ENCODE assay signal across 8 cellular contexts in genomic region chr3:52240059-52240885, GRCh38. TPM values are rescaled to one million over a fixed set of nuclear protein-coding genes. Genes with fewer than 3 reads are reported as not detected.
DNase-seq lines count a peak whose midpoint lies in the region; ATAC-seq and TF ChIP-seq lines count a peak whose summit lies in the region.

No MANE protein-coding gene starts in this region.

- peaks cover 58 to 71% of the 10 kb centered on the region in 2 donors for H3K4me1 Mint-ChIP-seq in effector memory CD8-positive, alpha-beta T cell (ENCODE audit: low read depth in 2 of 2)

- H3K36me3 Mint-ChIP-seq in effector memory CD8-positive, alpha-beta T cell (ENCODE audit: insufficient read depth) = peaks cover 29% of the 10 kb centered on the region

- intact Hi-C loops in testis (cut with DNase I; ENCODE audit: low total_unique reads) = no loop called here

- WGBS in mesodermal cell (ENCODE audit: insufficient coverage in 2 of 2), 2 experiments = 100% methylated on average over 1 of the region's 1 CpG; no CpG with 5 or more reads in 1 of the 2 experiments
- 95 to 100% methylated on average over 1 of the region's 1 CpG for WGBS in testis, 2 donors

- H3K27me3 ChIP-seq in testis = no peaks in the 10 kb centered on the region

- H3K27me3 Mint-ChIP-seq in effector memory CD8-positive, alpha-beta T cell = no peaks in the 10 kb centered on the region

- TF ChIP-seq CTCF in testis (IDR thresholded peaks at IDR 0.05) = no peak

- H3K4me1 ChIP-seq in mesodermal cell (ENCODE audit: control insufficient read depth, insufficient read depth, low read length, poor library complexity, severe bottlenecking) = peaks cover 30% of the 10 kb centered on the region
- peaks cover 42% of the 10 kb centered on the region for H3K4me1 ChIP-seq in testis

- no peak overlapping the region for H3K27ac ChIP-seq in mesodermal cell (ENCODE audit: low read depth, low read length, severe bottlenecking)
- H3K27ac ChIP-seq in testis = peak overlapping the region; percentile 93 to 96

- TF ChIP-seq POLR2A in testis (IDR thresholded peaks at IDR 0.05) = peak; percentile 5

- peak overlapping the region; percentile 93 to 95 for H3K27ac Mint-ChIP-seq in effector memory CD8-positive, alpha-beta T cell

- ATAC-seq in activated CD4-positive, CD25-positive, alpha-beta regulatory T cell treated with anti-CD3 and anti-CD28 coated beads, Interleukin-2, amount 50 U/mL, for 24 hours = peak; percentile 36
- no peak for ATAC-seq in effector memory CD8-positive, alpha-beta T cell (replicated peaks)
- no peak for ATAC-seq in GM21360 (IDR thresholded peaks at IDR 0.05; ENCODE audit: unreplicated experiment)

- DNase-seq in NCI-H1417 (lab: John Stamatoyannopoulos, UW) (peak in 2 of 3 experiments; percentile 37 to 66), NCI-H1417 treated with DMSO at 0.1 percent for 48 hours (lab: John Stamatoyannopoulos, UW) (no peak), NCI-H146 (lab: John Stamatoyannopoulos, UW) (peak; percentile 72), testis (peak; percentile 86)
- DNase-seq in effector memory CD8-positive, alpha-beta T cell = no peak

- peak overlapping the region; percentile 97 to 98 for H3K4me3 Mint-ChIP-seq in effector memory CD8-positive, alpha-beta T cell

- H3K4me3 ChIP-seq in mesodermal cell (ENCODE audit: extremely low read depth, insufficient read depth, low read length, poor library complexity, severe bottlenecking) (peak overlapping the region; percentile 81), testis (no peak overlapping the region)

- H3K36me3 ChIP-seq in mesodermal cell (ENCODE audit: control insufficient read depth, insufficient read depth, low read length) (peaks cover 3% of the 10 kb centered on the region), testis (ENCODE audit: low read depth, missing control alignments) (no peaks in the 10 kb centered on the region)

- H3K9me3 ChIP-seq in mesodermal cell (ENCODE audit: control insufficient read depth, low read length) (peaks cover 10% of the 10 kb centered on the region), testis (no peaks in the 10 kb centered on the region)

- H3K9me3 Mint-ChIP-seq in effector memory CD8-positive, alpha-beta T cell = no peaks in the 10 kb centered on the region

RNA-seq across cellular contexts. Expression of gene TWF2, which starts 1.3 kb away (rescaled TPM):
- polyA plus RNA-seq in mesodermal cell (2013, experiment 1 of 2) = 75.3 TPM
- 61.3 TPM for polyA plus RNA-seq in mesodermal cell (2013, experiment 2 of 2)
- total RNA-seq in testis = 10 to 100 TPM; 36.5 to 58.1 TPM
- polyA plus RNA-seq in testis (ENCODE audit: insufficient read depth, low read depth, low replicate concordance) = 30.0 TPM

RNA-seq across cellular contexts. Expression of gene PPM1M, which starts 5.3 kb away (rescaled TPM):
- polyA plus RNA-seq in mesodermal cell (2013, experiment 1 of 2) = 8.4 TPM
- 7.7 TPM for polyA plus RNA-seq in mesodermal cell (2013, experiment 2 of 2)
- 10 to 100 TPM; 12.9 to 15.2 TPM for total RNA-seq in testis
- polyA plus RNA-seq in testis (ENCODE audit: insufficient read depth, low read depth, low replicate concordance) = 22.2 TPM

RNA-seq across cellular contexts. Expression of gene TLR9, which starts 14.8 kb away (rescaled TPM):
- polyA plus RNA-seq in mesodermal cell (2013, experiment 1 of 2) = 0.15 TPM
- not detected for polyA plus RNA-seq in mesodermal cell (2013, experiment 2 of 2)
- total RNA-seq in testis = under 1 TPM; 0.08 to 0.25 TPM
- 0.20 TPM for polyA plus RNA-seq in testis (ENCODE audit: insufficient read depth, low read depth, low replicate concordance)

RNA-seq across cellular contexts. Expression of gene WDR82, which starts 38.2 kb away (rescaled TPM):
- 68.1 TPM for polyA plus RNA-seq in mesodermal cell (2013, experiment 1 of 2)
- 62.5 TPM for polyA plus RNA-seq in mesodermal cell (2013, experiment 2 of 2)
- total RNA-seq in testis = 10 to 100 TPM; 76.1 to 85.7 TPM
- polyA plus RNA-seq in testis (ENCODE audit: insufficient read depth, low read depth, low replicate concordance) = 80.9 TPM

RNA-seq across cellular contexts. Expression of gene ALAS1, which starts 42.3 kb away (rescaled TPM):
- 62.2 TPM for polyA plus RNA-seq in mesodermal cell (2013, experiment 1 of 2)
- polyA plus RNA-seq in mesodermal cell (2013, experiment 2 of 2) = 53.6 TPM
- total RNA-seq in testis = 10 to 100 TPM; 49.9 to 51.4 TPM
- 54.2 TPM for polyA plus RNA-seq in testis (ENCODE audit: insufficient read depth, low read depth, low replicate concordance)

Comparison
In these comparisons a context has a peak if more than half of its experiments do, and no peak if none do; other contexts are left out.
1. DNase-seq: peak in NCI-H1417 (2 of 3), NCI-H146 (single experiment) and testis (single experiment); none in NCI-H1417 treated with DMSO at 0.1 percent for 48 hours (single experiment) and effector memory CD8-positive, alpha-beta T cell (0 of 3).
2. ATAC-seq: peak in activated CD4-positive, CD25-positive, alpha-beta regulatory T cell treated with anti-CD3 and anti-CD28 coated beads, Interleukin-2, amount 50 U/mL, for 24 hours (2 of 2); none in effector memory CD8-positive, alpha-beta T cell (single experiment) and GM21360 (single experiment).